ENCODE assay signal across 18 cellular contexts in genomic region chr1:185768371-185768770, GRCh38. TPM values are rescaled to one million over a fixed set of nuclear protein-coding genes. Genes with fewer than 3 reads are reported as not detected.
A peak's percentile ranks its signal among the peaks of the same experiment; 100 is the strongest.
DNase-seq lines count a peak whose midpoint lies in the region; ATAC-seq, FAIRE-seq and TF ChIP-seq lines count a peak whose summit lies in the region.
"Had no signal": no experiment of that assay in that cellular context is flagged by ENCODE, and none has a peak within 500 bp of the region (broad histone marks: within the 10 kb centered on the region; RNA-seq: fewer than 3 reads in every experiment).

No MANE protein-coding gene starts in this region.

- H4K20me1 ChIP-seq in GM23338 (replicated peaks; ENCODE audit: insufficient read depth), result no peaks in the 10 kb centered on the region

- no peaks in the 10 kb centered on the region for H3K36me3 Mint-ChIP-seq in GM23338 (ENCODE audit: low read depth)
- H3K36me3 Mint-ChIP-seq: CD4-positive, alpha-beta memory T cell had no signal

- no peaks in the 10 kb centered on the region for H3K9me2 ChIP-seq in GM23338 (ENCODE audit: insufficient read depth)

- H3K36me3 ChIP-seq in GM23338 (ENCODE audit: insufficient read depth) (no peaks in the 10 kb centered on the region), bronchial epithelial cell (ENCODE audit: control insufficient read depth, insufficient read depth, low read length) (no peaks in the 10 kb centered on the region)

- H2AFZ ChIP-seq in GM23338, result no peak overlapping the region

- H3K27me3 ChIP-seq in GM23338 (ENCODE audit: insufficient read depth) (no peaks in the 10 kb centered on the region), bronchial epithelial cell (ENCODE audit: control insufficient read depth, insufficient read depth, low read length) (no peaks in the 10 kb centered on the region), foreskin keratinocyte (peaks cover 2% of the 10 kb centered on the region)

- no peak overlapping the region for H3K4me3 Mint-ChIP-seq in GM23338
- H3K4me3 Mint-ChIP-seq: CD4-positive, alpha-beta memory T cell had no signal

- H3K27ac Mint-ChIP-seq in GM23338, result peak overlapping the region; percentile 22; the same call in 1 of the 2 replicates
- H3K27ac Mint-ChIP-seq: CD4-positive, alpha-beta memory T cell had no signal

- H3K4me3 ChIP-seq in GM23338 (no peak overlapping the region), bronchial epithelial cell (ENCODE audit: low read depth, low read length) (no peak overlapping the region)
- H3K4me3 ChIP-seq: GM12878 had no signal

- H3K9me3 Mint-ChIP-seq in GM23338, result no peaks in the 10 kb centered on the region

- H3K27me3 Mint-ChIP-seq in GM23338 (ENCODE audit: insufficient read depth, low read depth, poor library complexity), result peaks cover 2% of the 10 kb centered on the region

- ATAC-seq in GM23338 (no peak), foreskin keratinocyte (peak; percentile 94), GM21360 (IDR thresholded peaks at IDR 0.05; ENCODE audit: unreplicated experiment) (no peak)
- ATAC-seq: GM12878 had no signal

- H3K4me1 Mint-ChIP-seq in GM23338, result peaks cover 17% of the 10 kb centered on the region
- H3K4me1 Mint-ChIP-seq: CD4-positive, alpha-beta memory T cell had no signal

- no peak for DNase-seq in GM23338 (ENCODE audit: low spot score)
- peak; percentile 73 for DNase-seq in bronchial epithelial cell (ENCODE audit: low read depth)
- peak; percentile 58 to 78 for DNase-seq in foreskin keratinocyte
- DNase-seq in GM12891 (ENCODE audit: insufficient read length, low spot score), result no peak
- no peak for DNase-seq in activated naive CD4-positive, alpha-beta T cell treated with Interleukin-2 at 50 U/mL for 16 hours
- DNase-seq: C1 segment of cervical spinal cord; Calu3; CD4-positive, alpha-beta memory T cell; COR-L47; DMS153; DND-41; H7; HCEC 1CT had no signal

- no peak for FAIRE-seq in bronchial epithelial cell (lab: Jason Lieb, UNC)
- FAIRE-seq in GM12891 (lab: Jason Lieb, UNC), result no peak
- FAIRE-seq: G401.6, GM12878, GM18507, H1 had no signal

- no peak for TF ChIP-seq CTCF in GM23338 (conservative IDR thresholded peaks at IDR 0.05; ENCODE audit: low read depth in 2 of 2)
- TF ChIP-seq CTCF in bronchial epithelial cell (IDR thresholded peaks at IDR 0.05; ENCODE audit: insufficient read depth, low read length, severe bottlenecking), result no peak
- TF ChIP-seq CTCF in foreskin keratinocyte (conservative IDR thresholded peaks at IDR 0.05), result no peak

- H3K4me2 ChIP-seq in GM23338, result no peak overlapping the region

- no peaks in the 10 kb centered on the region for H3K79me2 ChIP-seq in GM23338 (replicated peaks; ENCODE audit: insufficient read depth)

- H3K27ac ChIP-seq in GM23338 (ENCODE audit: low read depth), result no peak overlapping the region
- no peak overlapping the region for H3K27ac ChIP-seq in foreskin keratinocyte

- H3K4me1 ChIP-seq in GM23338 (ENCODE audit: insufficient read depth) (peaks cover 6% of the 10 kb centered on the region), foreskin keratinocyte (no peaks in the 10 kb centered on the region)

- H3F3A ChIP-seq in GM23338 (replicated peaks; ENCODE audit: low read depth), result no peaks in the 10 kb centered on the region

- no peak for TF ChIP-seq POLR2A in GM12891 (IDR thresholded peaks at IDR 0.05; ENCODE audit: low read depth, low read length)

TF ChIP-seq in GM23338, 12 proteins besides CTCF, POLR2A, EP300 and RAD21:
- TF ChIP-seq POLR2AphosphoS5 (IDR thresholded peaks at IDR 0.05; ENCODE audit: low read depth) (no peak), NANOG (IDR thresholded peaks at IDR 0.05; ENCODE audit: borderline replicate concordance) (no peak), ZNF114 (CRISPR knock-in tag; IDR thresholded peaks at IDR 0.05) (no peak), STAT1 (IDR thresholded peaks at IDR 0.05; ENCODE audit: unreplicated experiment) (no peak), ZNF331 (CRISPR knock-in tag; IDR thresholded peaks at IDR 0.05; ENCODE audit: low read depth) (no peak), ETS1 (IDR thresholded peaks at IDR 0.05) (no peak)

TF ChIP-seq in GM12891, 5 proteins besides CTCF, POLR2A, EP300 and RAD21:
- TF ChIP-seq PAX5 (IDR thresholded peaks at IDR 0.05; ENCODE audit: insufficient read depth, low read length, severe bottlenecking) (no peak), TAF1 (IDR thresholded peaks at IDR 0.05; ENCODE audit: low read depth, low read length) (no peak)

RNA-seq across cellular contexts. Expression of gene HMCN1, which starts 34.2 kb away (rescaled TPM):
- 8.7 and 17.2 TPM in 2 replicates for total RNA-seq in GM23338 (2014; rRNA removed; shearing (Covaris generic))
- polyA plus RNA-seq in GM23338 (2016; fragmentation: Nextera tagmentation; extraction: Ambion mirVana) (1.6 and 2.7 TPM in 2 replicates), foreskin keratinocyte (0.06 and 0.10 TPM in 2 replicates)
- total RNA-seq in bronchial epithelial cell (1.1 and 1.9 TPM in 2 replicates), foreskin keratinocyte (0.46 and 0.85 TPM in 2 replicates)
- 0.04 TPM for polyA plus RNA-seq in GM12891 (2012; ENCODE audit: low read depth, missing spikeins)
- polyA plus RNA-seq: CD4-positive, alpha-beta memory T cell had no signal

Comparison
In these comparisons a context has a peak if more than half of its experiments do, and no peak if none do; other contexts are left out.
1. DNase-seq: peak in bronchial epithelial cell (single experiment) and foreskin keratinocyte (2 of 2); none in GM23338 (single experiment), GM12891 (single experiment) and activated naive CD4-positive, alpha-beta T cell treated with Interleukin-2 at 50 U/mL for 16 hours (single experiment).